Comparison of ENCODE assay signal across 30 cellular contexts in the genomic region with DNA sequence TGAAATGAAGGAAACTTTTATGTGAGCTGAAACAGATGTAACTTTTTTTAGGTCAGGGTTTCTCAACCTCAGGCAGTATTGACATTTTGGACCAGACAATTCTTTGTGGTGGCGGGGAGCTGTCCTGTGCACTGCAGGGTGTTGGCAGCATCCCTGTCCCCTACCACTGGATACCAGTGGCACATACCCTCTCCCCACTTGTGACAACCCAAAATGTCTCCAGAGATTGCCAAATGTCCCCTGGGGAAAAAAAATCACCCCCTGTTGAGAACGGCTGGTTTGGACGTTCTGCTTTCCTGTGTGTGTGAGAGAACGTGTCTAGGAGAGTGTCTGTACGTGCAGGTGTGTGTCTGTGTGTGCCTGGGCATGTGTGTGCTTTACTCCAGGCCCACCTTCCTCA. TPM values are rescaled to one million over a fixed set of nuclear protein-coding genes. Genes with fewer than 3 reads are reported as not detected.
"Had no signal": no experiment of that assay in that cellular context is flagged by ENCODE, and none has a peak within 500 bp of the region (broad histone marks: within the 10 kb centered on the region; RNA-seq: fewer than 3 reads in every experiment).

No MANE protein-coding gene starts in this region.

- H3K27ac Mint-ChIP-seq: activated B cell treated with CpG ODN at 0.5 μM for 24 hours; activated CD4-positive, alpha-beta T cell treated with anti-CD3 and anti-CD28 coated beads for 36 hours; activated naive CD8-positive, alpha-beta T cell; immature natural killer cell had no signal

- H3K4me3 ChIP-seq: esophagus muscularis mucosa, heart left ventricle, right atrium auricular region, smooth muscle cell, suprapubic skin, tibial artery had no signal

- H3K4me2 ChIP-seq: smooth muscle cell had no signal

- H3K9me3 Mint-ChIP-seq: activated B cell treated with CpG ODN at 0.5 μM for 24 hours; central memory CD8-positive, alpha-beta T cell; immature natural killer cell; naive thymus-derived CD4-positive, alpha-beta T cell had no signal

- DNase-seq: activated B cell treated with CpG ODN at 0.5 μM for 24 hours; activated CD4-positive, alpha-beta T cell treated with anti-CD3 and anti-CD28 coated beads for 36 hours; activated effector memory CD4-positive, alpha-beta T cell treated with Interleukin-2 at 50 U/mL for 16 hours; activated naive CD4-positive, alpha-beta T cell treated with Interleukin-2 at 50 U/mL for 16 hours; anterior cingulate cortex; dermis blood vessel endothelial cell; effector CD4-positive, alpha-beta T cell; foreskin keratinocyte; heart left ventricle; hypothalamus; immature natural killer cell; kidney; left colon; mammary epithelial cell; midbrain; naive thymus-derived CD4-positive, alpha-beta T cell; occipital lobe; stimulated activated CD4-positive, alpha-beta T cell treated with anti-CD3 and anti-CD28 coated beads, Interleukin-15, amount 100 ng/mL, for 24 hours; stimulated activated CD4-positive, alpha-beta T cell treated with anti-CD3 and anti-CD28 coated beads, Interleukin-2, amount 100 ng/mL, for 24 hours; stimulated activated naive CD4-positive, alpha-beta T cell; tibial artery had no signal

- H3K4me1 ChIP-seq: esophagus muscularis mucosa, foreskin keratinocyte, heart left ventricle, right atrium auricular region, suprapubic skin, tibial artery had no signal

- H3K36me3 Mint-ChIP-seq: activated naive CD8-positive, alpha-beta T cell; immature natural killer cell; naive thymus-derived CD4-positive, alpha-beta T cell had no signal

- FAIRE-seq: bronchial epithelial cell, kidney had no signal

- H3K4me3 Mint-ChIP-seq: activated B cell treated with CpG ODN at 0.5 μM for 24 hours; activated CD4-positive, alpha-beta T cell treated with anti-CD3 and anti-CD28 coated beads for 36 hours; activated CD8-positive, alpha-beta T cell treated with anti-CD3 and anti-CD28 coated beads, Interleukin-2, amount 10 ng/mL, durations not matched to agents 7 days and 5 days; activated naive CD8-positive, alpha-beta T cell; central memory CD8-positive, alpha-beta T cell; immature natural killer cell; naive thymus-derived CD4-positive, alpha-beta T cell had no signal

- H3K27ac ChIP-seq: esophagus muscularis mucosa, foreskin keratinocyte, heart left ventricle, right atrium auricular region, suprapubic skin, tibial artery had no signal

- H3K27me3 ChIP-seq: right atrium auricular region had no signal

- H3K36me3 ChIP-seq: esophagus muscularis mucosa, heart left ventricle, right atrium auricular region, suprapubic skin, tibial artery had no signal

- ATAC-seq: activated CD4-positive, alpha-beta T cell treated with anti-CD3 and anti-CD28 coated beads for 36 hours; foreskin keratinocyte; heart left ventricle; left colon; naive thymus-derived CD4-positive, alpha-beta T cell had no signal

- H3K9me3 ChIP-seq: esophagus muscularis mucosa, heart left ventricle, right atrium auricular region, suprapubic skin, tibial artery had no signal

- H3K4me1 Mint-ChIP-seq: activated B cell treated with CpG ODN at 0.5 μM for 24 hours; central memory CD8-positive, alpha-beta T cell had no signal

RNA-seq across cellular contexts. Expression of a gene that starts 30.7 kb away (rescaled TPM):
- total RNA-seq: activated B cell treated with CpG ODN at 0.5 μM for 24 hours; activated CD4-positive, alpha-beta T cell treated with anti-CD3 and anti-CD28 coated beads for 36 hours; activated CD8-positive, alpha-beta T cell treated with anti-CD3 and anti-CD28 coated beads, Interleukin-2, amount 10 ng/mL, durations not matched to agents 7 days and 5 days; naive thymus-derived CD4-positive, alpha-beta T cell; pulmonary artery endothelial cell had no signal
- polyA plus RNA-seq: immature natural killer cell; naive thymus-derived CD4-positive, alpha-beta T cell had no signal
